8 cellular contexts compared by ENCODE assay signal in the genomic region with DNA sequence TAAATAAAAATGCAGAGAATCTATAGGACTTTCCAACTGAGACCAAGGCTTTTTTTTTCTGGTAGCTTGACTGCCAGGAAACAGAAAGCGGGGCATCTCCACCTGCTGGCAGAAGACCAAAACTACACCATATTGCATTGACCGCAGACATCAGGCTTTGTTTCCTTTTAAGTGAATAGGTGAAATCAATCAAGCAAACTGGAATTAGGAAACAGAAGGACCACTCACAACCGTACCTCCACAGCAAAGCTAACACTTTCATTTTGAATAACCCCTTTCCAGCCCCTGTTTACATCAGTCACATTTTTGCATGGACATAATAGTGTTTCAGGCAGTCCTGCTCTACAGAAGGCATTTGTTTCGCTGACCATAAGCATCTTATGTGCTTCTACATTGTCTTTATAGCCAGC.
DNase-seq lines count a peak whose midpoint lies in the region; ATAC-seq, FAIRE-seq and TF ChIP-seq lines count a peak whose summit lies in the region.

No MANE protein-coding gene starts in this region.

- ATAC-seq in GM21390 (IDR thresholded peaks at IDR 0.05; ENCODE audit: unreplicated experiment) (peak; percentile 71), GM12878 (peak; percentile 76)

- POLR2A ChIA-PET in GM12878 (lab: Charles Lee) = interaction anchor here (0.7 to 1.5 kb wide), 5 partner anchors 81 to 137 kb away, joined by 3 to 8 read pairs (median 3); no protein-coding TSS in a partner anchor

- TF ChIP-seq POLR2A in GM12878 (IDR thresholded peaks at IDR 0.05; ENCODE audit: low read depth, low read length) = no peak

- H3K36me3 ChIP-seq in GM12878 (ENCODE audit: control insufficient read depth in 2 of 2, insufficient read depth in 2 of 2, low read length in 1 of 2) = no peaks in the 10 kb centered on the region

- no peaks in the 10 kb centered on the region for H3K79me2 ChIP-seq in GM12878 (ENCODE audit: control insufficient read depth, insufficient read depth, low read length)

- no peak overlapping the region for H3K27ac ChIP-seq in GM12878 (ENCODE audit: control insufficient read depth, insufficient read depth)

- CTCF ChIA-PET in GM12878 (lab: Yijun Ruan, JAX) = interaction anchor here (0.7 to 2.3 kb wide), 46 partner anchors 8 to 1236 kb away, joined by 3 to 32 read pairs (median 4); no protein-coding TSS in a partner anchor

- H3K9me3 ChIP-seq in GM12878 (replicated peaks; ENCODE audit: control insufficient read depth, insufficient read depth, low read length) = no peaks in the 10 kb centered on the region

- in situ Hi-C loops in GM12878 (cut with MboI) = loop anchor here (5.0 kb wide), 1 partner anchor 1240 kb away; no protein-coding TSS in a partner anchor

- no peak overlapping the region for H3K9ac ChIP-seq in GM12878 (ENCODE audit: control insufficient read depth, insufficient read depth, low read length)

- no TSS peak for BruUV-seq in GM12878 (replicated peaks; lab: Mats Ljungman, UMichigan)

- TF ChIP-seq RAD21 in GM12878 (IDR thresholded peaks at IDR 0.05; ENCODE audit: insufficient read depth, low read depth, low read length) = peak; percentile 83

- DNase-seq in Daoy (ENCODE audit: low read depth) = peak; percentile 4
- DNase-seq in LHCN-M2 (ENCODE audit: low read depth) = peak; percentile 36
- peak; percentile 38 for DNase-seq in SW480 (ENCODE audit: low spot score)
- DNase-seq in GM12878 (ENCODE audit: low read depth, low spot score) = peak; percentile 40
- peak; percentile 52 for DNase-seq in kidney tubule cell (ENCODE audit: low spot score)
- peak in 2 of 3 donors; percentile 8 to 20 for DNase-seq in stimulated activated CD4-positive, alpha-beta T cell treated with anti-CD3 and anti-CD28 coated beads, TNF-alpha, amount 100 ng/mL, for 48 hours (ENCODE audit: low read depth in 3 of 3)
- DNase-seq in mesenteric fat pad (ENCODE audit: low spot score) = no peak

- H4K20me1 ChIP-seq in GM12878 (ENCODE audit: control insufficient read depth, insufficient read depth) = no peaks in the 10 kb centered on the region

- FAIRE-seq in GM12878 (lab: Jason Lieb, UNC) = peak; percentile 90

- no peaks in the 10 kb centered on the region for H3K4me1 ChIP-seq in GM12878 (ENCODE audit: control insufficient read depth, insufficient read depth, low read length)

- SMC1A ChIA-PET in GM12878 (lab: Charles Lee; ENCODE audit: uncharacterized antibody, unreplicated experiment) = interaction anchor here (0.7 to 3.8 kb wide), 36 partner anchors 16 to 1239 kb away, joined by 3 to 54 read pairs (median 6); no protein-coding TSS in a partner anchor

- WGBS in GM12878 (ENCODE audit: insufficient coverage, insufficient replicate concordance, low lambda C conversion rate, missing lambda C conversion rate) = 8% methylated on average over 4 of the region's 4 CpGs

- H2AFZ ChIP-seq in GM12878 (ENCODE audit: control insufficient read depth, low read depth, low read length) = no peak overlapping the region

- RAD21 ChIA-PET in GM12878 (lab: Charles Lee; ENCODE audit: unreplicated experiment) = interaction anchor here (0.5 to 1.9 kb wide), 28 partner anchors 15 to 1236 kb away, joined by 3 to 31 read pairs (median 6); no protein-coding TSS in a partner anchor

- no peak for TF ChIP-seq EP300 in GM12878 (IDR thresholded peaks at IDR 0.05; ENCODE audit: borderline replicate concordance in 1 of 2, control insufficient read depth in 1 of 2, low read depth in 2 of 2, low read length in 2 of 2)

- H3K4me2 ChIP-seq in GM12878 (ENCODE audit: control insufficient read depth, insufficient read depth) = no peak overlapping the region

- H3K27me3 ChIP-seq in GM12878 (replicated peaks in 1 of 2; ENCODE audit: control insufficient read depth in 2 of 2, insufficient read depth in 2 of 2, low read length in 1 of 2) = no peaks in the 10 kb centered on the region

- peak; percentile 73 to 85 (median 73) for TF ChIP-seq CTCF in GM12878 (IDR thresholded peaks at IDR 0.05 in 2 of 3, conservative IDR thresholded peaks at IDR 0.05 in 1 of 3; ENCODE audit: control insufficient read depth in 2 of 3, extremely low read depth in 1 of 3, insufficient read depth in 1 of 3, low read depth in 3 of 3, low read length in 3 of 3)

- no peak overlapping the region for H3K4me3 ChIP-seq in GM12878

- intact Hi-C loops in GM12878 (cut with micrococcal nuclease; ENCODE audit: unreplicated experiment) = loop anchor here (1.0 to 10.0 kb wide), 9 partner anchors 84 to 1238 kb away; no protein-coding TSS in a partner anchor

TF ChIP-seq in GM12878, 131 proteins besides CTCF, POLR2A, EP300 and RAD21 (continues in another document):
- TF ChIP-seq ZNF384 (IDR thresholded peaks at IDR 0.05; ENCODE audit: borderline replicate concordance, low read depth, low read length) (peak; percentile 92), MEF2A (IDR thresholded peaks at IDR 0.05; ENCODE audit: insufficient read depth, low read depth, low read length) (no peak), SMARCA5 (IDR thresholded peaks at IDR 0.05) (no peak), WRNIP1 (IDR thresholded peaks at IDR 0.05; ENCODE audit: borderline replicate concordance, low read depth, low read length) (no peak), ETV6 (conservative IDR thresholded peaks at IDR 0.05 in 1 of 2, IDR thresholded peaks at IDR 0.05 in 1 of 2; ENCODE audit: borderline replicate concordance in 1 of 2, low read depth in 1 of 2) (no peak), SPI1 (IDR thresholded peaks at IDR 0.05; ENCODE audit: borderline replicate concordance, insufficient read depth, low read depth, low read length) (no peak), RCOR1 (conservative IDR thresholded peaks at IDR 0.05; ENCODE audit: low read depth, low read length) (no peak), MTA2 (IDR thresholded peaks at IDR 0.05; ENCODE audit: low read depth) (no peak), CBFB (IDR thresholded peaks at IDR 0.05; ENCODE audit: low read depth) (0 out of 2 replicates have a peak, but pooled peaks have one; percentile 48), IRF4 (IDR thresholded peaks at IDR 0.05; ENCODE audit: low read depth, low read length) (peak; percentile 50; the same call in 1 of the 2 replicates)
- TF ChIP-seq, protein P1, sequence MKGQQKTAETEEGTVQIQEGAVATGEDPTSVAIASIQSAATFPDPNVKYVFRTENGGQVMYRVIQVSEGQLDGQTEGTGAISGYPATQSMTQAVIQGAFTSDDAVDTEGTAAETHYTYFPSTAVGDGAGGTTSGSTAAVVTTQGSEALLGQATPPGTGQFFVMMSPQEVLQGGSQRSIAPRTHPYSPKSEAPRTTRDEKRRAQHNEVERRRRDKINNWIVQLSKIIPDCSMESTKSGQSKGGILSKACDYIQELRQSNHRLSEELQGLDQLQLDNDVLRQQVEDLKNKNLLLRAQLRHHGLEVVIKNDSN (IDR thresholded peaks at IDR 0.05; ENCODE audit: borderline replicate concordance, extremely low read length, insufficient read depth, low read depth, low read length) = no peak
- TF ChIP-seq, protein P2, sequence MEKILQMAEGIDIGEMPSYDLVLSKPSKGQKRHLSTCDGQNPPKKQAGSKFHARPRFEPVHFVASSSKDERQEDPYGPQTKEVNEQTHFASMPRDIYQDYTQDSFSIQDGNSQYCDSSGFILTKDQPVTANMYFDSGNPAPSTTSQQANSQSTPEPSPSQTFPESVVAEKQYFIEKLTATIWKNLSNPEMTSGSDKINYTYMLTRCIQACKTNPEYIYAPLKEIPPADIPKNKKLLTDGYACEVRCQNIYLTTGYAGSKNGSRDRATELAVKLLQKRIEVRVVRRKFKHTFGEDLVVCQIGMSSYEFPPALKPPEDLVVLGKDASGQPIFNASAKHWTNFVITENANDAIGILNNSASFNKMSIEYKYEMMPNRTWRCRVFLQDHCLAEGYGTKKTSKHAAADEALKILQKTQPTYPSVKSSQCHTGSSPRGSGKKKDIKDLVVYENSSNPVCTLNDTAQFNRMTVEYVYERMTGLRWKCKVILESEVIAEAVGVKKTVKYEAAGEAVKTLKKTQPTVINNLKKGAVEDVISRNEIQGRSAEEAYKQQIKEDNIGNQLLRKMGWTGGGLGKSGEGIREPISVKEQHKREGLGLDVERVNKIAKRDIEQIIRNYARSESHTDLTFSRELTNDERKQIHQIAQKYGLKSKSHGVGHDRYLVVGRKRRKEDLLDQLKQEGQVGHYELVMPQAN (conservative IDR thresholded peaks at IDR 0.05) = no peak
- TF ChIP-seq, protein P3, sequence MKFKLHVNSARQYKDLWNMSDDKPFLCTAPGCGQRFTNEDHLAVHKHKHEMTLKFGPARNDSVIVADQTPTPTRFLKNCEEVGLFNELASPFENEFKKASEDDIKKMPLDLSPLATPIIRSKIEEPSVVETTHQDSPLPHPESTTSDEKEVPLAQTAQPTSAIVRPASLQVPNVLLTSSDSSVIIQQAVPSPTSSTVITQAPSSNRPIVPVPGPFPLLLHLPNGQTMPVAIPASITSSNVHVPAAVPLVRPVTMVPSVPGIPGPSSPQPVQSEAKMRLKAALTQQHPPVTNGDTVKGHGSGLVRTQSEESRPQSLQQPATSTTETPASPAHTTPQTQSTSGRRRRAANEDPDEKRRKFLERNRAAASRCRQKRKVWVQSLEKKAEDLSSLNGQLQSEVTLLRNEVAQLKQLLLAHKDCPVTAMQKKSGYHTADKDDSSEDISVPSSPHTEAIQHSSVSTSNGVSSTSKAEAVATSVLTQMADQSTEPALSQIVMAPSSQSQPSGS (IDR thresholded peaks at IDR 0.05; ENCODE audit: low read length) = no peak
- TF ChIP-seq, protein P4, sequence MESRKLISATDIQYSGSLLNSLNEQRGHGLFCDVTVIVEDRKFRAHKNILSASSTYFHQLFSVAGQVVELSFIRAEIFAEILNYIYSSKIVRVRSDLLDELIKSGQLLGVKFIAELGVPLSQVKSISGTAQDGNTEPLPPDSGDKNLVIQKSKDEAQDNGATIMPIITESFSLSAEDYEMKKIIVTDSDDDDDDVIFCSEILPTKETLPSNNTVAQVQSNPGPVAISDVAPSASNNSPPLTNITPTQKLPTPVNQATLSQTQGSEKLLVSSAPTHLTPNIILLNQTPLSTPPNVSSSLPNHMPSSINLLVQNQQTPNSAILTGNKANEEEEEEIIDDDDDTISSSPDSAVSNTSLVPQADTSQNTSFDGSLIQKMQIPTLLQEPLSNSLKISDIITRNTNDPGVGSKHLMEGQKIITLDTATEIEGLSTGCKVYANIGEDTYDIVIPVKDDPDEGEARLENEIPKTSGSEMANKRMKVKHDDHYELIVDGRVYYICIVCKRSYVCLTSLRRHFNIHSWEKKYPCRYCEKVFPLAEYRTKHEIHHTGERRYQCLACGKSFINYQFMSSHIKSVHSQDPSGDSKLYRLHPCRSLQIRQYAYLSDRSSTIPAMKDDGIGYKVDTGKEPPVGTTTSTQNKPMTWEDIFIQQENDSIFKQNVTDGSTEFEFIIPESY (IDR thresholded peaks at IDR 0.05) = no peak
